Comparison of ENCODE assay signal across 8 cellular contexts in genomic region chr20:35601021-35601973, GRCh38. TPM values are rescaled to one million over a fixed set of nuclear protein-coding genes. Genes with fewer than 3 reads are reported as not detected.
A peak's percentile ranks its signal among the peaks of the same experiment; 100 is the strongest.
DNase-seq lines count a peak whose midpoint lies in the region; ATAC-seq, FAIRE-seq and TF ChIP-seq lines count a peak whose summit lies in the region.

No MANE protein-coding gene starts in this region.

- no peak overlapping the region for H2AFZ ChIP-seq in HepG2 (ENCODE audit: low read length)

- peaks cover 3 to 23% of the 10 kb centered on the region in 2 experiments; a peak in 4 of 5 replicates for H3K27me3 ChIP-seq in HepG2 (ENCODE audit: control insufficient read depth in 1 of 2, insufficient read depth in 2 of 2, low read length in 2 of 2)

- FAIRE-seq in HepG2 (lab: Jason Lieb, UNC) = no peak

- H3K4me1 ChIP-seq in HepG2 (ENCODE audit: insufficient read depth, low read length) = peaks cover 26% of the 10 kb centered on the region

- peaks cover 23% of the 10 kb centered on the region for H3K27me3 Mint-ChIP-seq in activated CD4-positive, alpha-beta T cell treated with anti-CD3 and anti-CD28 coated beads for 36 hours

- H3K9me3 ChIP-seq in HepG2 (ENCODE audit: low read length) = no peaks in the 10 kb centered on the region

- H3K9me3 Mint-ChIP-seq in activated CD4-positive, alpha-beta T cell treated with anti-CD3 and anti-CD28 coated beads for 36 hours (ENCODE audit: low read depth) = no peaks in the 10 kb centered on the region

- WGBS in HepG2 (ENCODE audit: low lambda C conversion rate) = 73% methylated on average over 87 of the region's 102 CpGs

- TF ChIP-seq EP300 in HepG2 (IDR thresholded peaks at IDR 0.05; ENCODE audit: low read depth in 2 of 2, low read length in 2 of 2) (no peak), HepG2 (CRISPR knock-in tag; IDR thresholded peaks at IDR 0.05; ENCODE audit: borderline replicate concordance) (no peak)

- peak overlapping the region; percentile 50 for H3K4me3 ChIP-seq in choroid plexus epithelial cell (ENCODE audit: low read depth, low read length)
- peak overlapping the region in 1 of 3 experiments; percentile 36; a peak in 1 of 6 replicates for H3K4me3 ChIP-seq in HepG2 (replicated peaks in 1 of 3; ENCODE audit: insufficient read depth in 1 of 3, low read depth in 2 of 3, low read length in 3 of 3)

- CTCF ChIA-PET in activated CD4-positive, alpha-beta T cell treated with anti-CD3 and anti-CD28 coated beads for 36 hours (lab: Charles Lee) = interaction anchor here (0.6 to 1.5 kb wide), 18 partner anchors 8 to 293 kb away, joined by 3 to 7 read pairs (median 3); partner anchors contain the start of gene SPAG4
- CTCF ChIA-PET in HepG2 (lab: Yijun Ruan, JAX; ENCODE audit: low intra/inter-chr PET ratio, low total read pairs) = interaction anchor here (1.1 kb wide), 1 partner anchor 283 kb away, joined by 4 read pairs; no protein-coding TSS in a partner anchor

- intact Hi-C loops in activated CD4-positive, alpha-beta T cell treated with anti-CD3 and anti-CD28 coated beads for 36 hours (cut with DNase I, micrococcal nuclease) = loop anchor here (1.0 to 5.0 kb wide), 8 partner anchors 14 to 353 kb away; partner anchors contain the start of genes NFS1 (in 2 of the 2), ROMO1 (in 2 of the 2), CPNE1 (in 1 of the 2) and RBM12 (in 1 of the 2)
- intact Hi-C loops in HepG2 (cut with micrococcal nuclease; ENCODE audit: unreplicated experiment) = no loop called here

- H3K27ac ChIP-seq in HepG2 (ENCODE audit: extremely low read length, insufficient read depth, low read length) = no peak overlapping the region

- no peak for TF ChIP-seq POLR2A in HepG2 (IDR thresholded peaks at IDR 0.05; ENCODE audit: insufficient read depth in 1 of 2, low read depth in 2 of 2, low read length in 2 of 2)

- TF ChIP-seq CTCF in GM13976 (IDR thresholded peaks at IDR 0.05; ENCODE audit: borderline replicate concordance, control extremely low read depth, extremely low read depth, insufficient read depth, missing control alignments) = peak; percentile 81
- peak; percentile 50 for TF ChIP-seq CTCF in choroid plexus epithelial cell (conservative IDR thresholded peaks at IDR 0.05; ENCODE audit: low read depth, low read length)
- peak; percentile 81 for TF ChIP-seq CTCF in HepG2 (CRISPR knock-in tag; IDR thresholded peaks at IDR 0.05)

- TF ChIP-seq RAD21 in HepG2 (CRISPR knock-in tag; IDR thresholded peaks at IDR 0.05) = peak; percentile 60

- H3K36me3 Mint-ChIP-seq in activated CD4-positive, alpha-beta T cell treated with anti-CD3 and anti-CD28 coated beads for 36 hours (ENCODE audit: low read depth) = no peaks in the 10 kb centered on the region

- H3K4me3 Mint-ChIP-seq in activated CD4-positive, alpha-beta T cell treated with anti-CD3 and anti-CD28 coated beads for 36 hours = peak overlapping the region; percentile 58

- H3K4me2 ChIP-seq in HepG2 (ENCODE audit: low read depth, low read length) = peak overlapping the region; percentile 38

- DNase-seq in GM13976 (ENCODE audit: low spot score) = peak; percentile 88
- DNase-seq in NCI-H1694 treated with DMSO at 0.1 percent for 48 hours (lab: John Stamatoyannopoulos, UW) = peak; percentile 20
- peak; percentile 91 for DNase-seq in activated CD4-positive, alpha-beta T cell treated with anti-CD3 and anti-CD28 coated beads for 36 hours
- DNase-seq in choroid plexus epithelial cell (ENCODE audit: low read depth) = peak; percentile 77
- DNase-seq in HepG2 (ENCODE audit: low spot score) = peak; percentile 35
- DNase-seq in stimulated activated CD4-positive, alpha-beta T cell treated with anti-CD3 and anti-CD28 coated beads, Interleukin-2, amount 100 ng/mL, for 4 hours (ENCODE audit: low read depth) = peak; percentile 69
- no peak for DNase-seq in NAMALWA (ENCODE audit: low spot score)

- BruUV-seq in HepG2 (replicated peaks; lab: Mats Ljungman, UMichigan) = no TSS peak

- ATAC-seq in activated CD4-positive, alpha-beta T cell treated with anti-CD3 and anti-CD28 coated beads for 36 hours = peak; percentile 94
- ATAC-seq in HepG2 (peak; percentile 41), GM19463 (IDR thresholded peaks at IDR 0.05; ENCODE audit: unreplicated experiment) (no peak)

- H3K27ac Mint-ChIP-seq in activated CD4-positive, alpha-beta T cell treated with anti-CD3 and anti-CD28 coated beads for 36 hours = peak overlapping the region; percentile 49

- no peak overlapping the region for H3K9ac ChIP-seq in HepG2 (ENCODE audit: insufficient read depth, low read depth, low read length)

- no peaks in the 10 kb centered on the region for H3K36me3 ChIP-seq in HepG2 (replicated peaks in 1 of 2; ENCODE audit: control insufficient read depth in 1 of 2, insufficient read depth in 2 of 2, low read length in 2 of 2)

- in situ Hi-C loops in GM13976 (cut with MboI; ENCODE audit: low sequenced_read_pairs, unreplicated experiment) = no loop called here
- in situ Hi-C loops in HepG2 (cut with HindIII; ENCODE audit: extremely low pct_ligation_motif_present, low pct_unique_long_range_greater_than_20kb) = loop anchor here (5.0 kb wide), 1 partner anchor 139 kb away; no protein-coding TSS in a partner anchor

- H4K20me1 ChIP-seq in HepG2 (ENCODE audit: insufficient read depth, low read length) = no peaks in the 10 kb centered on the region

- peaks cover 5% of the 10 kb centered on the region for H3K4me1 Mint-ChIP-seq in activated CD4-positive, alpha-beta T cell treated with anti-CD3 and anti-CD28 coated beads for 36 hours

- POLR2A ChIA-PET in activated CD4-positive, alpha-beta T cell treated with anti-CD3 and anti-CD28 coated beads for 36 hours (lab: Charles Lee) = interaction anchor here (0.6 to 1.2 kb wide), 5 partner anchors 15 to 353 kb away, joined by 3 to 8 read pairs (median 4); partner anchors contain the start of genes SCAND1 and SPAG4
- POLR2A ChIA-PET in HepG2 (lab: Yijun Ruan, JAX) = interaction anchor here (0.6 to 1.0 kb wide), 3 partner anchors 18 to 146 kb away, joined by 3 read pairs; partner anchors contain the start of genes CEP250 and RBM39

- H3K79me2 ChIP-seq in HepG2 (ENCODE audit: insufficient read depth, low read length) = no peaks in the 10 kb centered on the region

TF ChIP-seq in HepG2, 621 proteins besides CTCF, POLR2A, EP300 and RAD21 (continues in another document):
- peak; percentile 81; the same call in 1 of the 2 replicates for TF ChIP-seq ZNF761 (CRISPR knock-in tag; conservative IDR thresholded peaks at IDR 0.05)

RNA-seq across cellular contexts. Expression of gene SPAG4, which starts 14.3 kb away (rescaled TPM):
- total RNA-seq in activated CD4-positive, alpha-beta T cell treated with anti-CD3 and anti-CD28 coated beads for 36 hours = 1 to 10 TPM; 6.4 to 6.9 TPM
- total RNA-seq in HepG2 (2016; rRNA removed; fragmentation: Illumina TruSeq; extraction: Trizol) = 2.5 and 5.8 TPM in 2 replicates
- total RNA-seq in HepG2 (2016; cell fraction: cytosol; rRNA removed; fragmentation: Illumina TruSeq; extraction: Trizol; ENCODE audit: low read depth) = 2.5 and 4.4 TPM in 2 replicates
- 4.1 and 5.3 TPM in 2 replicates for total RNA-seq in HepG2 (2016; cell fraction: insoluble cytoplasmic fraction; rRNA removed; fragmentation: Illumina TruSeq; extraction: Trizol)
- 3.0 and 4.9 TPM in 2 replicates for total RNA-seq in HepG2 (2016; cell fraction: membrane; rRNA removed; fragmentation: Illumina TruSeq; extraction: Trizol)
- total RNA-seq in HepG2 (2016; cell fraction: nucleus; rRNA removed; fragmentation: Illumina TruSeq; extraction: Trizol) = 3.3 and 6.5 TPM in 2 replicates
- polyA plus RNA-seq in HepG2 (2011; rRNA removed) = 137 and 149 TPM in 2 replicates
- polyA plus RNA-seq in HepG2 (2011; cell fraction: cytosol; rRNA removed) = 115 and 170 TPM in 2 replicates
- polyA plus RNA-seq in HepG2 (2011; cell fraction: nucleus; rRNA removed) = 334 and 438 TPM in 2 replicates
- polyA plus RNA-seq in HepG2 (2012) = 64.5 and 105 TPM in 2 replicates
- polyA plus RNA-seq in HepG2 (2016; cell fraction: cytosol; fragmentation: Illumina TruSeq; extraction: Trizol; ENCODE audit: low read depth) = 3.0 and 3.3 TPM in 2 replicates
- polyA plus RNA-seq in HepG2 (2016; cell fraction: insoluble cytoplasmic fraction; fragmentation: Illumina TruSeq; extraction: Trizol; ENCODE audit: low read depth) = 2.3 and 4.7 TPM in 2 replicates
- polyA plus RNA-seq in HepG2 (2016; cell fraction: membrane; fragmentation: Illumina TruSeq; extraction: Trizol; ENCODE audit: low read depth) = 3.0 TPM in 2 replicates
- polyA plus RNA-seq in HepG2 (2016; cell fraction: nucleus; fragmentation: Illumina TruSeq; extraction: Trizol; ENCODE audit: insufficient read depth, low read depth) = 9.7 and 14.0 TPM in 2 replicates
- polyA minus RNA-seq in HepG2 (2011; rRNA and poly(A)+ RNA removed; ENCODE audit: low replicate concordance) = 2.7 and 72.2 TPM in 2 replicates
- polyA minus RNA-seq in HepG2 (2011; cell fraction: cytosol; rRNA and poly(A)+ RNA removed) = 33.7 and 35.8 TPM in 2 replicates
- polyA minus RNA-seq in HepG2 (2011; cell fraction: nucleus; rRNA and poly(A)+ RNA removed) = 26.8 and 32.9 TPM in 2 replicates

RNA-seq across cellular contexts. Expression of gene ERGIC3, which starts 59.4 kb away (rescaled TPM):
- total RNA-seq in activated CD4-positive, alpha-beta T cell treated with anti-CD3 and anti-CD28 coated beads for 36 hours = 100 to 1,000 TPM; 109 to 127 TPM
- 224 and 407 TPM in 2 replicates for total RNA-seq in HepG2 (2016; rRNA removed; fragmentation: Illumina TruSeq; extraction: Trizol)
- total RNA-seq in HepG2 (2016; cell fraction: cytosol; rRNA removed; fragmentation: Illumina TruSeq; extraction: Trizol; ENCODE audit: low read depth) = 309 and 324 TPM in 2 replicates
- 220 and 420 TPM in 2 replicates for total RNA-seq in HepG2 (2016; cell fraction: insoluble cytoplasmic fraction; rRNA removed; fragmentation: Illumina TruSeq; extraction: Trizol)
- total RNA-seq in HepG2 (2016; cell fraction: membrane; rRNA removed; fragmentation: Illumina TruSeq; extraction: Trizol) = 396 and 433 TPM in 2 replicates
- total RNA-seq in HepG2 (2016; cell fraction: nucleus; rRNA removed; fragmentation: Illumina TruSeq; extraction: Trizol) = 264 and 296 TPM in 2 replicates
- 610 and 670 TPM in 2 replicates for polyA plus RNA-seq in HepG2 (2011; rRNA removed)
- polyA plus RNA-seq in HepG2 (2011; cell fraction: cytosol; rRNA removed) = 697 and 907 TPM in 2 replicates
- 512 and 519 TPM in 2 replicates for polyA plus RNA-seq in HepG2 (2011; cell fraction: nucleus; rRNA removed)
- polyA plus RNA-seq in HepG2 (2012) = 356 and 493 TPM in 2 replicates
- polyA plus RNA-seq in HepG2 (2016; cell fraction: cytosol; fragmentation: Illumina TruSeq; extraction: Trizol; ENCODE audit: low read depth) = 247 and 288 TPM in 2 replicates
- 179 and 200 TPM in 2 replicates for polyA plus RNA-seq in HepG2 (2016; cell fraction: insoluble cytoplasmic fraction; fragmentation: Illumina TruSeq; extraction: Trizol; ENCODE audit: low read depth)
- polyA plus RNA-seq in HepG2 (2016; cell fraction: membrane; fragmentation: Illumina TruSeq; extraction: Trizol; ENCODE audit: low read depth) = 343 and 357 TPM in 2 replicates
- 461 and 472 TPM in 2 replicates for polyA plus RNA-seq in HepG2 (2016; cell fraction: nucleus; fragmentation: Illumina TruSeq; extraction: Trizol; ENCODE audit: insufficient read depth, low read depth)
- polyA minus RNA-seq in HepG2 (2011; rRNA and poly(A)+ RNA removed; ENCODE audit: low replicate concordance) = 491 and 704 TPM in 2 replicates
- polyA minus RNA-seq in HepG2 (2011; cell fraction: cytosol; rRNA and poly(A)+ RNA removed) = 143 and 159 TPM in 2 replicates
- polyA minus RNA-seq in HepG2 (2011; cell fraction: nucleus; rRNA and poly(A)+ RNA removed) = 106 and 126 TPM in 2 replicates
